In genomic region chr12:108565976-108566375, GRCh38 we compare ENCODE assay signal across 8 cellular contexts. TPM values are rescaled to one million over a fixed set of nuclear protein-coding genes. Genes with fewer than 3 reads are reported as not detected.
DNase-seq lines count a peak whose midpoint lies in the region; ATAC-seq and TF ChIP-seq lines count a peak whose summit lies in the region.

No MANE protein-coding gene starts in this region.

- TF ChIP-seq CTCF in AG04450 (IDR thresholded peaks at IDR 0.05; ENCODE audit: low read depth, low read length) (no peak), RWPE2 (IDR thresholded peaks at IDR 0.05; ENCODE audit: poor library complexity, severe bottlenecking) (no peak), GM13976 (IDR thresholded peaks at IDR 0.05; ENCODE audit: borderline replicate concordance, control extremely low read depth, extremely low read depth, insufficient read depth, missing control alignments) (no peak)

- POLR2A ChIA-PET in AG04450 (lab: Yijun Ruan, JAX): interaction anchor here (0.5 kb wide), 2 partner anchors 62 to 260 kb away, joined by 3 to 7 read pairs; no protein-coding TSS in a partner anchor

- no peaks in the 10 kb centered on the region for H3K9me3 ChIP-seq in AG04450 (ENCODE audit: control insufficient read depth, insufficient read depth, low read length)
- H3K9me3 ChIP-seq in RWPE2 (ENCODE audit: severe bottlenecking): no peaks in the 10 kb centered on the region
- H3K9me3 ChIP-seq in adipocyte (ENCODE audit: control insufficient read depth, low read length): no peaks in the 10 kb centered on the region
- no peaks in the 10 kb centered on the region for H3K9me3 ChIP-seq in right cardiac atrium (ENCODE audit: control insufficient read depth, low read length)

- no peak overlapping the region for H3K4me3 ChIP-seq in AG04450 (ENCODE audit: low read depth, low read length)
- no peak overlapping the region for H3K4me3 ChIP-seq in RWPE2 (ENCODE audit: severe bottlenecking)
- peak overlapping the region; percentile 34 for H3K4me3 ChIP-seq in adipocyte (ENCODE audit: low read length)
- no peak overlapping the region for H3K4me3 ChIP-seq in right cardiac atrium (ENCODE audit: low read length)

- intact Hi-C loops in right cardiac atrium (cut with DNase I): loop anchor here in 3 of 4 donors (2.0 to 10.0 kb wide), 7 partner anchors 51 to 529 kb away; partner anchors contain the start of genes ALKBH2 (in 2 of the 3), SSH1 (in 1 of the 3) and UNG (in 1 of the 3)

- CTCF ChIA-PET in AG04450 (lab: Charles Lee): interaction anchor here (0.9 to 15.8 kb wide), 3 partner anchors 8 to 238 kb away, joined by 3 to 508 read pairs (median 25); no protein-coding TSS in a partner anchor

- peak overlapping the region; percentile 99 for H3K9ac ChIP-seq in adipocyte (ENCODE audit: low read length)

- in situ Hi-C loops in GM13976 (cut with MboI; ENCODE audit: low sequenced_read_pairs, unreplicated experiment): loop anchor here (5.0 to 25.0 kb wide), 3 partner anchors 51 to 521 kb away; partner anchors contain the start of genes ALKBH2 and UNG

- WGBS in right cardiac atrium: 22% methylated on average over 2 of the region's 2 CpGs

- H3K36me3 ChIP-seq in RWPE2 (ENCODE audit: low read depth) (peaks cover 58% of the 10 kb centered on the region), adipocyte (ENCODE audit: control insufficient read depth, insufficient read depth, low read length, severe bottlenecking) (peaks cover 56% of the 10 kb centered on the region)

- H3K4me1 ChIP-seq in RWPE2 (ENCODE audit: insufficient read depth, poor library complexity, severe bottlenecking) (peaks cover 6% of the 10 kb centered on the region), adipocyte (ENCODE audit: control insufficient read depth, insufficient read depth, low read length) (peaks cover 56% of the 10 kb centered on the region), right cardiac atrium (ENCODE audit: control insufficient read depth, insufficient read depth, low read length) (peaks cover 4% of the 10 kb centered on the region)

- no peaks in the 10 kb centered on the region for H3K27me3 ChIP-seq in AG04450 (ENCODE audit: control insufficient read depth, insufficient read depth, low read length)
- H3K27me3 ChIP-seq in RWPE2 (ENCODE audit: insufficient read depth, poor library complexity, severe bottlenecking): no peaks in the 10 kb centered on the region
- H3K27me3 ChIP-seq in adipocyte (replicated peaks; ENCODE audit: control insufficient read depth, insufficient read depth, low read length): no peaks in the 10 kb centered on the region
- no peaks in the 10 kb centered on the region for H3K27me3 ChIP-seq in right cardiac atrium (ENCODE audit: control insufficient read depth, insufficient read depth)

- no peak for DNase-seq in AG04450 (ENCODE audit: low read depth, low spot score)
- peak; percentile 85 for DNase-seq in HS-5 (ENCODE audit: low read depth)
- DNase-seq in RWPE2 (ENCODE audit: low spot score): peak; percentile 88
- DNase-seq in adipocyte (ENCODE audit: low read depth): peak; percentile 62
- peak; percentile 65 to 83 (median 83) for DNase-seq in right cardiac atrium
- peak; percentile 18 to 51 (median 48) for DNase-seq in stimulated activated CD4-positive, alpha-beta T cell treated with anti-CD3 and anti-CD28 coated beads, TNF-alpha, amount 100 ng/mL, for 4 hours (ENCODE audit: low read depth in 3 of 3)
- DNase-seq in GM13976 (ENCODE audit: low spot score): no peak

- ATAC-seq in RWPE2 (ENCODE audit: low read depth) (peak; percentile 53), right cardiac atrium (no peak), HG02938 (IDR thresholded peaks at IDR 0.05; ENCODE audit: unreplicated experiment) (no peak)

- peak overlapping the region; percentile 34 for H3K27ac ChIP-seq in AG04450 (ENCODE audit: low read depth, low read length)
- H3K27ac ChIP-seq in RWPE2 (ENCODE audit: poor library complexity, severe bottlenecking): peak overlapping the region; percentile 39
- H3K27ac ChIP-seq in right cardiac atrium (ENCODE audit: low read length): peak overlapping the region; percentile 61

RNA-seq across cellular contexts. Expression of gene ISCU, which starts 3.6 kb away (rescaled TPM):
- polyA plus RNA-seq in AG04450 (2011; rRNA removed) (164 and 184 TPM in 2 replicates), right cardiac atrium (457 TPM)
- 61.7 and 84.1 TPM in 2 replicates for polyA minus RNA-seq in AG04450 (2011; rRNA and poly(A)+ RNA removed)
- 100 to 1,000 TPM; 276 to 363 (median 303) TPM for total RNA-seq in right cardiac atrium

RNA-seq across cellular contexts. Expression of gene SART3, which starts 5.0 kb away (rescaled TPM):
- polyA plus RNA-seq in AG04450 (2011; rRNA removed) (23.9 and 28.5 TPM in 2 replicates), right cardiac atrium (14.2 TPM)
- 38.6 and 43.4 TPM in 2 replicates for polyA minus RNA-seq in AG04450 (2011; rRNA and poly(A)+ RNA removed)
- total RNA-seq in right cardiac atrium: 10 to 100 TPM; 21.1 to 27.7 (median 25.6) TPM

RNA-seq across cellular contexts. Expression of gene TMEM119, which starts 31.9 kb away (rescaled TPM):
- polyA plus RNA-seq in AG04450 (2011; rRNA removed) (60.3 and 67.0 TPM in 2 replicates), right cardiac atrium (3.2 TPM)
- polyA minus RNA-seq in AG04450 (2011; rRNA and poly(A)+ RNA removed): 50.7 and 57.9 TPM in 2 replicates
- 1 to 10 TPM; 1.8 to 3.5 (median 2.6) TPM for total RNA-seq in right cardiac atrium

RNA-seq across cellular contexts. Expression of gene FICD, which starts 50.9 kb away (rescaled TPM):
- 1.4 and 2.9 TPM in 2 replicates for polyA plus RNA-seq in AG04450 (2011; rRNA removed)
- polyA minus RNA-seq in AG04450 (2011; rRNA and poly(A)+ RNA removed): 5.9 and 6.3 TPM in 2 replicates
- total RNA-seq in right cardiac atrium: 1 to 10 TPM; 2.8 to 7.1 (median 3.2) TPM
- polyA plus RNA-seq in right cardiac atrium: 1.8 TPM

Comparison
In these comparisons a context has a peak if more than half of its experiments do, and no peak if none do; other contexts are left out.
1. DNase-seq: peak in HS-5 (single experiment), RWPE2 (single experiment), adipocyte (single experiment), right cardiac atrium (3 of 3) and stimulated activated CD4-positive, alpha-beta T cell treated with anti-CD3 and anti-CD28 coated beads, TNF-alpha, amount 100 ng/mL, for 4 hours (3 of 3); none in AG04450 (single experiment) and GM13976 (single experiment).
2. RNA of gene TMEM119, which starts 31.9 kb away (polyA plus RNA-seq): 60.3 to 67.0 TPM in AG04450; 3.2 TPM in right cardiac atrium (single experiment); every median in the first group is over 10 times any median in the second.
3. Peak in every context shown above with its lines, with median percentiles within 50 percentile points of each other: H3K27ac ChIP-seq.